ENCODE assay signal across 8 cellular contexts in genomic region chrX:48761674-48762471, GRCh38. TPM values are rescaled to one million over a fixed set of nuclear protein-coding genes. Genes with fewer than 3 reads are reported as not detected.
A peak's percentile ranks its signal among the peaks of the same experiment; 100 is the strongest.
DNase-seq lines count a peak whose midpoint lies in the region; ATAC-seq and TF ChIP-seq lines count a peak whose summit lies in the region.

GLOD5 (plus strand) TSS chrX:48761747; CDS start chrX:48761791, 44 bp downstream.

- no peak for TF ChIP-seq EP300 in Ishikawa (IDR thresholded peaks at IDR 0.05; ENCODE audit: borderline replicate concordance)

- H3K27me3 Mint-ChIP-seq in Caco-2 (ENCODE audit: insufficient read depth, unreplicated experiment), result no peaks in the 10 kb centered on the region

- peak; percentile 80 to 82 for DNase-seq in Caco-2
- peak; percentile 68 for DNase-seq in SW480 (ENCODE audit: low spot score)
- DNase-seq in iPS-NIHi7 (ENCODE audit: extremely low spot score), result peak; percentile 73
- no peak for DNase-seq in hippocampal formation (lab: John Stamatoyannopoulos, UW)
- no peak for DNase-seq in head of caudate nucleus

- no peaks in the 10 kb centered on the region for H3K9me3 Mint-ChIP-seq in Caco-2 (ENCODE audit: unreplicated experiment)

- ATAC-seq in GM18868 (IDR thresholded peaks at IDR 0.05; ENCODE audit: unreplicated experiment) (no peak), GM18505 (IDR thresholded peaks at IDR 0.05; ENCODE audit: unreplicated experiment) (no peak)

- CTCF ChIA-PET in Caco-2 (lab: Charles Lee), result no interaction called here

- 0 out of 2 replicates have a peak, but pooled peaks cover 3% of the 10 kb centered on the region for H3K4me1 ChIP-seq in Caco-2

- no peaks in the 10 kb centered on the region for H3K27me3 ChIP-seq in Caco-2 (replicated peaks; ENCODE audit: control insufficient read depth, insufficient read depth, low read length)

- intact Hi-C loops in Caco-2 (cut with micrococcal nuclease; ENCODE audit: unreplicated experiment) (loop anchor here (5.0 kb wide), 3 partner anchors 40 to 185 kb away; partner anchors contain the start of gene HDAC6), head of caudate nucleus (cut with DNase I) (no loop called here)

- peak within 1 kb of the TSS; percentile 65 for H3K4me3 Mint-ChIP-seq in Caco-2 (ENCODE audit: unreplicated experiment)

- no peak within 1 kb of the TSS for H3K4me3 ChIP-seq in Caco-2 (ENCODE audit: low read depth, low read length)

- peaks cover 7% of the 10 kb centered on the region for H3K36me3 Mint-ChIP-seq in Caco-2 (ENCODE audit: insufficient read depth, unreplicated experiment)

- H3K36me3 ChIP-seq in Caco-2 (ENCODE audit: control insufficient read depth, insufficient read depth, low read length), result no peaks in the 10 kb centered on the region

- peaks cover 9% of the 10 kb centered on the region for H3K4me1 Mint-ChIP-seq in Caco-2 (ENCODE audit: low read depth, unreplicated experiment)

- peak; percentile 36 to 71 for TF ChIP-seq CTCF in Caco-2 (IDR thresholded peaks at IDR 0.05; ENCODE audit: insufficient read depth in 1 of 2, low read depth in 1 of 2, low read length in 1 of 2, severe bottlenecking in 1 of 2, unreplicated experiment in 1 of 2)

- BruUV-seq in Caco-2 (replicated peaks; lab: Mats Ljungman, UMichigan), result no TSS peak

- H3K9me3 ChIP-seq in Caco-2, result no peaks in the 10 kb centered on the region

- POLR2A ChIA-PET in Caco-2 (lab: Charles Lee), result no interaction called here

- H3K27ac Mint-ChIP-seq in Caco-2 (ENCODE audit: unreplicated experiment), result peak within 1 kb of the TSS; percentile 95

- TF ChIP-seq RAD21 in Ishikawa (IDR thresholded peaks at IDR 0.05; ENCODE audit: low read depth), result peak; percentile 76

- no peak for TF ChIP-seq POLR2A in GM18505 (IDR thresholded peaks at IDR 0.05; ENCODE audit: borderline replicate concordance, extremely low read depth, insufficient read depth, insufficient read length)

TF ChIP-seq in Ishikawa, 13 proteins besides CTCF, POLR2A, EP300 and RAD21:
- TF ChIP-seq TEAD4 (IDR thresholded peaks at IDR 0.05) (no peak), YY1 (IDR thresholded peaks at IDR 0.05; ENCODE audit: low read depth) (peak; percentile 53; the same call in 1 of the 2 replicates)

RNA-seq across cellular contexts. Expression of gene GLOD5, which starts in this region (rescaled TPM):
- not detected in 2 replicates for total RNA-seq in Caco-2 (2022)

Comparison
In these comparisons a context has a peak if more than half of its experiments do, and no peak if none do; other contexts are left out.
1. Peak in DNase-seq in Caco-2; RNA of the gene not detected or under 1 TPM.
2. DNase-seq: peak in SW480 (single experiment) and iPS-NIHi7 (single experiment); none in hippocampal formation (0 of 2) and head of caudate nucleus (0 of 42).